ENCODE assay signal across 15 cellular contexts in the genomic region with DNA sequence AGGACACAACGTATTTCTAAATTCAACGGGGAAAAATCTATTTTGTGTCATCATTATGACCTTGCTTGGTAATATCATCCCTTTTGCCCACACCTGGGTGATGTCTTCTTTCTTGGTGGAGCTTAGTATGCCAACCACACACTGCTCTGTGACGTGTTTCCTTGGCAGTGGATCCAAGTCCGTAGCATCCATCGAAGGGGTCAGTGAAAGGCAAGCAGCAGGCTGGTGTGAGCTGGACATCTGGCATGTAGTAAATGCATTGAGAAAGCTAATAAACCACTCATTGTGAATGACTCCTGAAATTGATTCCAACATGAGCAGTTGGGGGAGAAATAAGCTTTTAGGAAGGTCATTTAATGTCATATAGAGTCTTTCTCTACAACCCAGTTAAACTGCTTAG.
"Had no signal": no experiment of that assay in that cellular context is flagged by ENCODE, and none has a peak within 500 bp of the region (broad histone marks: within the 10 kb centered on the region; RNA-seq: fewer than 3 reads in every experiment).

No MANE protein-coding gene starts in this region.

- H3K9me3 ChIP-seq: ascending aorta had no signal

- H3K4me1 ChIP-seq: ascending aorta, left ventricle myocardium inferior, tibial nerve had no signal

- H3K36me3 ChIP-seq: ascending aorta, left ventricle myocardium inferior, tibial nerve had no signal

- H3K4me3 ChIP-seq: ascending aorta, left ventricle myocardium inferior, SK-N-MC, skin epidermis, tibial nerve had no signal

- H3K27me3 ChIP-seq: ascending aorta, tibial nerve had no signal

- FAIRE-seq: islet of Langerhans had no signal

- DNase-seq: activated CD4-positive, alpha-beta memory T cell treated with anti-CD3 and anti-CD28 coated beads, Interleukin-2, amount 10 ng/mL, durations not matched to agents 7 days and 5 days; activated CD4-positive, alpha-beta T cell treated with anti-CD3 and anti-CD28 coated beads for 36 hours; activated CD8-positive, alpha-beta memory T cell treated with anti-CD3 and anti-CD28 coated beads, Interleukin-2, amount 50 U/mL, for 4 hours; activated naive CD8-positive, alpha-beta T cell treated with anti-CD3 and anti-CD28 coated beads, Interleukin-2, amount 10 ng/mL, durations not matched to agents 7 days and 5 days; activated T-cell treated with anti-CD3 and anti-CD28 coated beads, Interleukin-2, amount 50 U/mL, for 72 hours; left ventricle myocardium inferior; mesendoderm; T-cell; T1000 had no signal

- H3K27ac ChIP-seq: ascending aorta, left ventricle myocardium inferior, SK-N-MC, skin epidermis, tibial nerve had no signal

- ATAC-seq: activated CD4-positive, alpha-beta T cell treated with anti-CD3 and anti-CD28 coated beads for 36 hours; activated T-cell treated with anti-CD3 and anti-CD28 coated beads, Interleukin-2, amount 50 U/mL, for 72 hours; stimulated activated effector memory CD8-positive, alpha-beta T cell treated with anti-CD3 and anti-CD28 coated beads, Interleukin-12 subunit alpha, Interleukin-12 subunit beta, amount 100 ng/mL, for 72 hours; T-cell had no signal
